Comparison of ENCODE assay signal across 1 cellular context in genomic region chr19:1354496-1355257, GRCh38.
TF ChIP-seq lines count a peak whose summit lies in the region.

No MANE protein-coding gene starts in this region.

TF ChIP-seq in K562, 482 proteins besides CTCF, POLR2A, EP300 and RAD21 (continued from another document and continues in another):
- TF ChIP-seq, protein P1, sequence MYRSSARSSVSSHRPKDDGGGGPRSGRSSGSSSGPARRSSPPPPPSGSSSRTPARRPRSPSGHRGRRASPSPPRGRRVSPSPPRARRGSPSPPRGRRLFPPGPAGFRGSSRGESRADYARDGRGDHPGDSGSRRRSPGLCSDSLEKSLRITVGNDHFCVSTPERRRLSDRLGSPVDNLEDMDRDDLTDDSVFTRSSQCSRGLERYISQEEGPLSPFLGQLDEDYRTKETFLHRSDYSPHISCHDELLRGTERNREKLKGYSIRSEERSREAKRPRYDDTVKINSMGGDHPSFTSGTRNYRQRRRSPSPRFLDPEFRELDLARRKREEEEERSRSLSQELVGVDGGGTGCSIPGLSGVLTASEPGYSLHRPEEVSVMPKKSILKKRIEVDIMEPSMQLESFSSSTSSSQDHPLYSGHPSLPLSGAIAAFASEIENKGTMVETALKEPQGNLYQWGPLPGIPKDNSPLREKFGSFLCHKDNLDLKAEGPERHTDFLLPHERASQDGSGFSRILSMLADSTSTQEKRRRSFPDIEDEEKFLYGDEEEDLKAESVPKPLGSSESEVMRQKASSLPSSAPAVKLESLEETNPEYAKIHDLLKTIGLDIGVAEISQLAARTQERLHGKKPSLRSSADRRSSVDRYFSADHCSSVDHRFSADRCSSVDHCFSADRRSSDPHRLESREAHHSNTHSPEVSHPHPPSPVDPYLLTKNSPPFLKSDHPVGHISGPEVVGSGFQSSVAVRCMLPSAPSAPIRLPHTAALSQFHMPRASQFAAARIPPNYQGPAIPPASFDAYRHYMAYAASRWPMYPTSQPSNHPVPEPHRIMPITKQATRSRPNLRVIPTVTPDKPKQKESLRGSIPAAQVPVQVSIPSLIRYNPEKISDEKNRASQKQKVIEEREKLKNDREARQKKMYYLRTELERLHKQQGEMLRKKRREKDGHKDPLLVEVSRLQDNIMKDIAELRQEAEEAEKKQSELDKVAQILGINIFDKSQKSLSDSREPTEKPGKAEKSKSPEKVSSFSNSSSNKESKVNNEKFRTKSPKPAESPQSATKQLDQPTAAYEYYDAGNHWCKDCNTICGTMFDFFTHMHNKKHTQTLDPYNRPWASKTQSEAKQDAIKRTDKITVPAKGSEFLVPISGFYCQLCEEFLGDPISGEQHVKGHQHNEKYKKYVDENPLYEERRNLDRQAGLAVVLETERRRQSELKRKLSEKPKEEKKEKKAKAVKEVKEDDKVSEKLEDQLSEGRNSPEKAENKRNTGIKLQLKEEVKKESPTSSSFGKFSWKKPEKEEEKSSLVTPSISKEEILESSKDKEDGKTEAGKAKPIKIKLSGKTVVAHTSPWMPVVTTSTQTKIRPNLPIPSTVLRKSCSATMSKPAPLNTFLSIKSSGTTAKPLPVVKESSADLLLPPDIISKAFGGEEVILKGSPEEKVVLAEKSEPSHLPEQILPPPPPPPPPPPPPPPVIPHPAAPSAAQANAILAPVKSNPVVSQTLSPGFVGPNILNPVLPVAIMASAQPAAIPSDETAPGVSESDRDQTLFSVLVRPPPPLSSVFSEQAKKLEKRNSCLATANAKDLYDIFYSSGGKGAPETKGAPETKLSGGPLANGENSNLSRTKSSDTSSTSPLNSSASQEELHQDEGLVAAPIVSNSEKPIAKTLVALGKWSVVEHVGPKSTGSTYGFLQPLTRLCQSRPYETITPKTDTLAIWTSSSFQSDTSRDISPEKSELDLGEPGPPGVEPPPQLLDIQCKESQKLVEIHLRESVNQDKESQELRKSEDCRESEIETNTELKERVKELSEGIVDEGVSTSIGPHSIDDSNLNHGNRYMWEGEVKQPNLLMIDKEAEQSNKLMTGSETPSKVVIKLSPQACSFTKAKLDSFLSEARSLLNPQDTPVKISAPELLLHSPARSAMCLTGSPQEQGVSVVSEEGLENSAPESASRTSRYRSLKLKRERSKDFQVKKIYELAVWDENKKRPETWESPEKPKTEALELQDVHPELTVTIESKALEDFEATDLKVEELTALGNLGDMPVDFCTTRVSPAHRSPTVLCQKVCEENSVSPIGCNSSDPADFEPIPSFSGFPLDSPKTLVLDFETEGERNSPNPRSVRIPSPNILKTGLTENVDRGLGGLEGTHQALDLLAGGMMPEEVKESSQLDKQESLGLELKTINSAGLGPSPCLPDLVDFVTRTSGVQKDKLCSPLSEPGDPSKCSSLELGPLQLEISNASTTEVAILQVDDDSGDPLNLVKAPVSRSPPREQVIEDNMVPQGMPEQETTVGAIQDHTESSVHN (IDR thresholded peaks at IDR 0.05; ENCODE audit: borderline replicate concordance in 1 of 2, low read depth in 1 of 2) = no peak
- TF ChIP-seq TARDBP (IDR thresholded peaks at IDR 0.05) (no peak), ZBTB40 (IDR thresholded peaks at IDR 0.05) (peak; percentile 32; the same call in 1 of the 2 replicates), ZBTB40 (CRISPR knock-in tag; IDR thresholded peaks at IDR 0.05) (no peak), ARID4B (CRISPR knock-in tag; IDR thresholded peaks at IDR 0.05) (no peak), TCF7L2 (IDR thresholded peaks at IDR 0.05; ENCODE audit: low read depth, low read length) (no peak), ZNF639 (CRISPR knock-in tag; conservative IDR thresholded peaks at IDR 0.05 in 1 of 2, IDR thresholded peaks at IDR 0.05 in 1 of 2) (peak in 1 of 2 experiments; percentile 81; a peak in 2 of 4 replicates), SAP30 (IDR thresholded peaks at IDR 0.05; ENCODE audit: borderline replicate concordance, insufficient read depth, low read depth, low read length, poor library complexity, severe bottlenecking) (no peak), ZNF561 (CRISPR knock-in tag; conservative IDR thresholded peaks at IDR 0.05) (no peak), TAF1 (IDR thresholded peaks at IDR 0.05; ENCODE audit: control insufficient read depth, extremely low read depth, insufficient read depth, low read length, severe bottlenecking) (peak; percentile 23), REST (CRISPR knock-in tag; IDR thresholded peaks at IDR 0.05; ENCODE audit: low read depth) (peak; percentile 48; the same call in 1 of the 2 replicates), PYGO2 (tag; IDR thresholded peaks at IDR 0.05) (no peak), SAFB (IDR thresholded peaks at IDR 0.05; ENCODE audit: borderline replicate concordance, low read depth, low read length) (0 out of 2 replicates have a peak, but pooled peaks have one; percentile 27), CREM (IDR thresholded peaks at IDR 0.05; ENCODE audit: low read depth) (no peak), ZBTB1 (CRISPR knock-in tag; IDR thresholded peaks at IDR 0.05; ENCODE audit: borderline replicate concordance, low read depth) (peak; percentile 95)
- TF ChIP-seq, protein P2, sequence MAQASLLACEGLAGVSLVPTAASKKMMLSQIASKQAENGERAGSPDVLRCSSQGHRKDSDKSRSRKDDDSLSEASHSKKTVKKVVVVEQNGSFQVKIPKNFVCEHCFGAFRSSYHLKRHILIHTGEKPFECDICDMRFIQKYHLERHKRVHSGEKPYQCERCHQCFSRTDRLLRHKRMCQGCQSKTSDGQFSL (CRISPR knock-in tag; IDR thresholded peaks at IDR 0.05) = no peak
- TF ChIP-seq, protein P2 (tag; IDR thresholded peaks at IDR 0.05) = no peak
- TF ChIP-seq, protein P3, sequence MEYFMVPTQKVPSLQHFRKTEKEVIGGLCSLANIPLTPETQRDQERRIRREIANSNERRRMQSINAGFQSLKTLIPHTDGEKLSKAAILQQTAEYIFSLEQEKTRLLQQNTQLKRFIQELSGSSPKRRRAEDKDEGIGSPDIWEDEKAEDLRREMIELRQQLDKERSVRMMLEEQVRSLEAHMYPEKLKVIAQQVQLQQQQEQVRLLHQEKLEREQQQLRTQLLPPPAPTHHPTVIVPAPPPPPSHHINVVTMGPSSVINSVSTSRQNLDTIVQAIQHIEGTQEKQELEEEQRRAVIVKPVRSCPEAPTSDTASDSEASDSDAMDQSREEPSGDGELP (CRISPR knock-in tag; IDR thresholded peaks at IDR 0.05; ENCODE audit: borderline replicate concordance) = no peak
